ENCODE assay signal across 9 cellular contexts in genomic region chr5:96743065-96743768, GRCh38.
A peak's percentile ranks its signal among the peaks of the same experiment; 100 is the strongest.
DNase-seq lines count a peak whose midpoint lies in the region; ATAC-seq and TF ChIP-seq lines count a peak whose summit lies in the region.
"Had no signal": no experiment of that assay in that cellular context is flagged by ENCODE, and none has a peak within 500 bp of the region (broad histone marks: within the 10 kb centered on the region; RNA-seq: fewer than 3 reads in every experiment).

No MANE protein-coding gene starts in this region.

- DNase-seq in GM03348 (ENCODE audit: low spot score): peak; percentile 61
- DNase-seq in RKO (ENCODE audit: low spot score): peak; percentile 36
- DNase-seq in fibroblast of villous mesenchyme (ENCODE audit: low read depth): peak; percentile 56
- DNase-seq in psoas muscle: peak in 1 of 2 donors; percentile 63
- DNase-seq in NCI-H526 (lab: John Stamatoyannopoulos, UW): no peak
- DNase-seq in NCI-H2029 (lab: John Stamatoyannopoulos, UW): no peak
- DNase-seq: NCI-H446 treated with DMSO at 0.1 percent for 48 hours had no signal

- peak overlapping the region; percentile 43 for H3K27ac ChIP-seq in psoas muscle

- TF ChIP-seq CTCF in fibroblast of villous mesenchyme (IDR thresholded peaks at IDR 0.05; ENCODE audit: insufficient read depth, low read depth, low read length): no peak
- TF ChIP-seq CTCF in psoas muscle (IDR thresholded peaks at IDR 0.05): no peak

- intact Hi-C loops in psoas muscle (cut with DNase I): loop anchor here in 1 of 2 donors (10.0 kb wide), 1 partner anchor 128 kb away; no protein-coding TSS in a partner anchor

- no peaks in the 10 kb centered on the region for H3K27me3 ChIP-seq in psoas muscle (ENCODE audit: insufficient read depth in 3 of 3, low read length in 2 of 3)

- 54 to 81% (median 79%) methylated on average over 11 of the region's 11 CpGs for WGBS in psoas muscle, 3 donors

- H3K9me3 ChIP-seq in psoas muscle: no peaks in the 10 kb centered on the region

- peaks cover 4% of the 10 kb centered on the region for H3K4me1 ChIP-seq in psoas muscle

- peak; percentile 36 to 64 (median 62) for ATAC-seq in psoas muscle
- no peak for ATAC-seq in HG02798 (IDR thresholded peaks at IDR 0.05; ENCODE audit: poor library complexity, unreplicated experiment)
- ATAC-seq in HG03432 (IDR thresholded peaks at IDR 0.05; ENCODE audit: unreplicated experiment): no peak

- H3K36me3 ChIP-seq in psoas muscle (ENCODE audit: insufficient read depth in 1 of 2, low read depth in 1 of 2): peaks cover 34 to 100% of the 10 kb centered on the region in 2 donors

- no peak overlapping the region for H3K4me3 ChIP-seq in fibroblast of villous mesenchyme (ENCODE audit: low read depth, low read length)
- H3K4me3 ChIP-seq in psoas muscle: no peak overlapping the region

Comparison
In these comparisons a context has a peak if more than half of its experiments do, and no peak if none do; other contexts are left out.
1. DNase-seq: peak in GM03348 (single experiment), RKO (single experiment) and fibroblast of villous mesenchyme (single experiment); none in NCI-H526 (0 of 2) and NCI-H2029 (single experiment).
2. ATAC-seq: peak in psoas muscle (4 of 4); none in HG02798 (single experiment) and HG03432 (single experiment).